Comparison of ENCODE assay signal across 8 cellular contexts in genomic region chr11:568306-569259, GRCh38. TPM values are rescaled to one million over a fixed set of nuclear protein-coding genes. Genes with fewer than 3 reads are reported as not detected.
DNase-seq lines count a peak whose midpoint lies in the region; ATAC-seq, FAIRE-seq and TF ChIP-seq lines count a peak whose summit lies in the region.

No MANE protein-coding gene starts in this region.

- peak overlapping the region; percentile 75 to 93 for H3K4me2 ChIP-seq in H1 (ENCODE audit: insufficient read depth in 1 of 2, low read depth in 2 of 2, low read length in 2 of 2)

- H3K14ac ChIP-seq in H1 (ENCODE audit: insufficient read length) = no peak overlapping the region

- H2BK15ac ChIP-seq in H1 (ENCODE audit: low read length) = no peak overlapping the region; the same call in 1 of the 2 replicates

- FAIRE-seq in H1 (lab: Jason Lieb, UNC) = no peak

- peak overlapping the region; percentile 59 for H3K56ac ChIP-seq in H1 (replicated peaks; ENCODE audit: insufficient read length, low read depth, low read length)

- TF ChIP-seq EP300 in H1 (IDR thresholded peaks at IDR 0.05; ENCODE audit: borderline replicate concordance in 1 of 2, low read depth in 2 of 2, low read length in 2 of 2) = peak in 1 of 2 experiments; percentile 93; a peak in 1 of 3 replicates

- no peak overlapping the region for H3K23ac ChIP-seq in H1 (ENCODE audit: insufficient read length)

- ATAC-seq in GM21367 (IDR thresholded peaks at IDR 0.05; ENCODE audit: unreplicated experiment) = peak; percentile 67

- DNase-seq in COR-L47 (lab: John Stamatoyannopoulos, UW) (peak; percentile 94), HT1080 (ENCODE audit: low read depth) (peak; percentile 91), H1 (ENCODE audit: low read depth in 1 of 2, low spot score in 2 of 2) (peak; percentile 67 to 95)
- peak; percentile 72 for DNase-seq in NK-92 treated with Interleukin-12 subunit alpha and Interleukin-12 subunit beta, amount 100 ng/mL, for 24 hours (lab: John Stamatoyannopoulos, UW)
- DNase-seq in activated CD8-positive, alpha-beta memory T cell treated with anti-CD3 and anti-CD28 coated beads for 4 hours (ENCODE audit: low read depth in 2 of 2) = peak; percentile 77 to 78
- DNase-seq in stimulated activated CD8-positive, alpha-beta memory T cell treated with anti-CD3 and anti-CD28 coated beads, Interleukin-15, amount 100 ng/mL, for 24 hours (ENCODE audit: low read depth) = peak; percentile 77

- H4K5ac ChIP-seq in H1 (ENCODE audit: insufficient read length, low read depth, low read length) = no peak overlapping the region

- H3K79me1 ChIP-seq in H1 (ENCODE audit: low read depth, low read length) = peaks cover 6% of the 10 kb centered on the region; the same call in 1 of the 2 replicates

- no peak overlapping the region for H2BK12ac ChIP-seq in H1 (ENCODE audit: low read depth, low read length)

- CTCF ChIA-PET in H1 (lab: Charles Lee; ENCODE audit: partially characterized antibody) = interaction anchor here (0.5 to 1.8 kb wide), 2 partner anchors 60 to 159 kb away, joined by 3 to 6 read pairs; no protein-coding TSS in a partner anchor

- H3K36me3 ChIP-seq in H1 (ENCODE audit: control insufficient read depth in 2 of 4, insufficient read depth in 4 of 4, low read length in 3 of 4) (peaks cover 0 to 4% (median 1%) of the 10 kb centered on the region in 4 experiments; a peak in 4 of 8 replicates), mesodermal cell (ENCODE audit: control insufficient read depth, insufficient read depth, low read length) (no peaks in the 10 kb centered on the region)

- no peak overlapping the region for H2BK5ac ChIP-seq in H1 (ENCODE audit: low read depth, low read length)

- H3K9ac ChIP-seq in H1 (replicated peaks in 1 of 4; ENCODE audit: extremely low read depth in 1 of 4, low read depth in 3 of 4, low read length in 3 of 4) = peak overlapping the region in 1 of 4 experiments; percentile 22; a peak in 2 of 7 replicates

- WGBS in H1 (ENCODE audit: extremely low coverage in 1 of 2, insufficient coverage in 1 of 2, insufficient read length in 1 of 2, insufficient replicate concordance in 2 of 2, low coverage in 1 of 2, low lambda C conversion rate in 2 of 2, missing lambda C conversion rate in 1 of 2), 2 experiments = 13% methylated on average over 29 of the region's 129 CpGs; no CpG with 5 or more reads in 1 of the 2 experiments
- 3 to 4% methylated on average over 91 to 95 of the region's 129 CpGs for WGBS in mesodermal cell (ENCODE audit: insufficient coverage in 2 of 2), 2 experiments

- H2BK120ac ChIP-seq in H1 (replicated peaks; ENCODE audit: low read depth, low read length) = no peak overlapping the region

- peaks cover 2 to 23% of the 10 kb centered on the region in 2 experiments for H4K20me1 ChIP-seq in H1 (replicated peaks in 1 of 2; ENCODE audit: control insufficient read depth in 1 of 2, insufficient read depth in 2 of 2, low read length in 2 of 2)

- POLR2A ChIA-PET in H1 (lab: Charles Lee; ENCODE audit: partially characterized antibody) = interaction anchor here (0.6 to 2.0 kb wide), 7 partner anchors 7 to 978 kb away, joined by 3 to 13 read pairs (median 6); partner anchors contain the start of genes LMNTD2 and PNPLA2

- TF ChIP-seq RAD21 in H1 (IDR thresholded peaks at IDR 0.05 in 1 of 2, conservative IDR thresholded peaks at IDR 0.05 in 1 of 2; ENCODE audit: low read depth in 2 of 2, low read length in 2 of 2) = no peak

- H3K4me3 ChIP-seq in H1 (ENCODE audit: extremely low read depth in 1 of 4, insufficient read depth in 2 of 4, low read depth in 3 of 4, low read length in 4 of 4) (peak overlapping the region; percentile 43 to 67 (median 52)), mesodermal cell (ENCODE audit: extremely low read depth, insufficient read depth, low read length, poor library complexity, severe bottlenecking) (peak overlapping the region; percentile 51)

- no peaks in the 10 kb centered on the region for H3K79me2 ChIP-seq in H1 (ENCODE audit: control insufficient read depth in 1 of 2, insufficient read depth in 2 of 2, low read length in 2 of 2)

- H3K23me2 ChIP-seq in H1 (ENCODE audit: low read depth, low read length) = peaks cover 4% of the 10 kb centered on the region; the same call in 1 of the 2 replicates

- H3K27ac ChIP-seq in H1 (ENCODE audit: low read depth, low read length) (no peak overlapping the region), mesodermal cell (ENCODE audit: low read depth, low read length, severe bottlenecking) (no peak overlapping the region)

- no peak for TF ChIP-seq CTCF in H1 (IDR thresholded peaks at IDR 0.05; ENCODE audit: control extremely low read depth in 1 of 3, insufficient read depth in 1 of 3, low read depth in 1 of 3, low read length in 3 of 3)

- H3K4me1 ChIP-seq in H1 (replicated peaks in 1 of 4; ENCODE audit: control insufficient read depth in 3 of 4, insufficient read depth in 4 of 4, low read length in 3 of 4) (peaks cover 2 to 22% (median 11%) of the 10 kb centered on the region in 4 experiments; a peak in 6 of 7 replicates), mesodermal cell (ENCODE audit: control insufficient read depth, insufficient read depth, low read length, poor library complexity, severe bottlenecking) (no peaks in the 10 kb centered on the region)

- H4K91ac ChIP-seq in H1 (replicated peaks; ENCODE audit: insufficient read length, low read length) = no peak overlapping the region

- no peak overlapping the region for H2AFZ ChIP-seq in H1 (ENCODE audit: low read length)

- H2AK5ac ChIP-seq in H1 (ENCODE audit: low read depth, low read length) = no peak overlapping the region

- H3K9me3 ChIP-seq in H1 (ENCODE audit: insufficient read depth in 2 of 2, low read depth in 1 of 2, low read length in 1 of 2) = no peaks in the 10 kb centered on the region
- no peaks in the 10 kb centered on the region for H3K9me3 ChIP-seq in mesodermal cell (ENCODE audit: control insufficient read depth, low read length)

- H2BK20ac ChIP-seq in H1 (ENCODE audit: low read length) = no peak overlapping the region

- peak overlapping the region; percentile 71 for H3K18ac ChIP-seq in H1 (ENCODE audit: extremely low read depth, low read length)

- H4K8ac ChIP-seq in H1 (ENCODE audit: extremely low read depth, insufficient read depth, low read length) = peak overlapping the region; percentile 45

- TF ChIP-seq POLR2A in H1 (IDR thresholded peaks at IDR 0.05; ENCODE audit: control extremely low read depth in 1 of 2, low read depth in 2 of 2, low read length in 2 of 2) = no peak

- H3K4ac ChIP-seq in H1 (replicated peaks; ENCODE audit: insufficient read length, low read depth, low read length) = no peak overlapping the region

- H3K27me3 ChIP-seq in H1 (replicated peaks in 1 of 4; ENCODE audit: control insufficient read depth in 3 of 4, extremely low read depth in 1 of 4, insufficient read depth in 3 of 4, low read length in 3 of 4) = peaks cover 0 to 3% (median 1%) of the 10 kb centered on the region in 4 experiments; a peak in 3 of 7 replicates

RNA-seq across cellular contexts. Expression of gene PHRF1, which starts 7.7 kb away (rescaled TPM):
- 37.0 and 40.5 TPM in 2 replicates for total RNA-seq in HT1080 (2014; rRNA removed; shearing (Covaris generic))
- polyA plus RNA-seq in HT1080 (2015; cell fraction: cytosol; rRNA removed) = 13.8 and 14.2 TPM in 2 replicates
- polyA plus RNA-seq in HT1080 (2015; cell fraction: nucleus; rRNA removed) = 34.4 and 35.3 TPM in 2 replicates
- total RNA-seq in H1 (2021; fragmentation: NEBNext Ultra II Directional; extraction: Animal tissue kit (Norgen Biotek cat#: 25700)) = 37.3 and 39.8 TPM in 2 replicates
- polyA plus RNA-seq in H1 (2011; rRNA removed) = 13.4 and 21.8 TPM in 2 replicates
- polyA plus RNA-seq in H1 (2011; cell fraction: cytosol; rRNA removed) = 17.3 TPM
- 39.7 TPM for polyA plus RNA-seq in H1 (2011; cell fraction: nucleus; rRNA removed)
- polyA plus RNA-seq in H1 (2012, experiment 1 of 2) = 17.5 to 25.1 TPM (median 24.0 TPM) in 4 replicates
- 14.8 TPM for polyA plus RNA-seq in H1 (2012, experiment 2 of 2)
- polyA plus RNA-seq in H1 (2013, experiment 1 of 2) = 18.2 TPM
- 17.0 TPM for polyA plus RNA-seq in H1 (2013, experiment 2 of 2)
- polyA minus RNA-seq in H1 (2011; rRNA and poly(A)+ RNA removed) = 11.6 and 15.0 TPM in 2 replicates
- polyA minus RNA-seq in H1 (2011; cell fraction: cytosol; rRNA and poly(A)+ RNA removed) = 19.2 TPM
- 29.8 TPM for polyA minus RNA-seq in H1 (2011; cell fraction: nucleus; rRNA and poly(A)+ RNA removed)
- 22.1 TPM for polyA plus RNA-seq in mesodermal cell (2013, experiment 1 of 2)
- 18.6 TPM for polyA plus RNA-seq in mesodermal cell (2013, experiment 2 of 2)

RNA-seq across cellular contexts. Expression of gene RASSF7, which starts 7.8 kb away (rescaled TPM):
- total RNA-seq in HT1080 (2014; rRNA removed; shearing (Covaris generic)) = 17.5 and 18.8 TPM in 2 replicates
- 10.7 and 19.3 TPM in 2 replicates for polyA plus RNA-seq in HT1080 (2015; cell fraction: cytosol; rRNA removed)
- polyA plus RNA-seq in HT1080 (2015; cell fraction: nucleus; rRNA removed) = 22.6 and 22.8 TPM in 2 replicates
- total RNA-seq in H1 (2021; fragmentation: NEBNext Ultra II Directional; extraction: Animal tissue kit (Norgen Biotek cat#: 25700)) = 20.6 and 22.3 TPM in 2 replicates
- 43.9 and 60.6 TPM in 2 replicates for polyA plus RNA-seq in H1 (2011; rRNA removed)
- 52.5 TPM for polyA plus RNA-seq in H1 (2011; cell fraction: cytosol; rRNA removed)
- 130 TPM for polyA plus RNA-seq in H1 (2011; cell fraction: nucleus; rRNA removed)
- polyA plus RNA-seq in H1 (2012, experiment 1 of 2) = 13.9 to 27.0 TPM (median 25.1 TPM) in 4 replicates
- polyA plus RNA-seq in H1 (2012, experiment 2 of 2) = 16.0 TPM
- 16.2 TPM for polyA plus RNA-seq in H1 (2013, experiment 1 of 2)
- 15.3 TPM for polyA plus RNA-seq in H1 (2013, experiment 2 of 2)
- 4.3 and 7.4 TPM in 2 replicates for polyA minus RNA-seq in H1 (2011; rRNA and poly(A)+ RNA removed)
- polyA minus RNA-seq in H1 (2011; cell fraction: cytosol; rRNA and poly(A)+ RNA removed) = 14.5 TPM
- polyA minus RNA-seq in H1 (2011; cell fraction: nucleus; rRNA and poly(A)+ RNA removed) = 19.7 TPM
- 5.1 TPM for polyA plus RNA-seq in mesodermal cell (2013, experiment 1 of 2)
- polyA plus RNA-seq in mesodermal cell (2013, experiment 2 of 2) = 3.9 TPM

RNA-seq across cellular contexts. Expression of gene LMNTD2, which starts 8.0 kb away (rescaled TPM):
- total RNA-seq in HT1080 (2014; rRNA removed; shearing (Covaris generic)) = 0.08 TPM in 1 of 2 replicates, not detected in the other
- 0.43 and 1.2 TPM in 2 replicates for polyA plus RNA-seq in HT1080 (2015; cell fraction: cytosol; rRNA removed)
- polyA plus RNA-seq in HT1080 (2015; cell fraction: nucleus; rRNA removed) = 3.1 and 3.9 TPM in 2 replicates
- total RNA-seq in H1 (2021; fragmentation: NEBNext Ultra II Directional; extraction: Animal tissue kit (Norgen Biotek cat#: 25700)) = 2.6 and 3.1 TPM in 2 replicates
- 1.6 and 3.6 TPM in 2 replicates for polyA plus RNA-seq in H1 (2011; rRNA removed)
- polyA plus RNA-seq in H1 (2011; cell fraction: cytosol; rRNA removed) = 1.8 TPM
- polyA plus RNA-seq in H1 (2011; cell fraction: nucleus; rRNA removed) = 18.4 TPM
- polyA plus RNA-seq in H1 (2012, experiment 1 of 2) = 1.6 to 3.8 TPM (median 2.2 TPM) in 4 replicates
- 1.0 TPM for polyA plus RNA-seq in H1 (2012, experiment 2 of 2)
- 1.7 TPM for polyA plus RNA-seq in H1 (2013, experiment 1 of 2)
- polyA plus RNA-seq in H1 (2013, experiment 2 of 2) = 1.7 TPM
- 0.29 and 0.38 TPM in 2 replicates for polyA minus RNA-seq in H1 (2011; rRNA and poly(A)+ RNA removed)
- 1.0 TPM for polyA minus RNA-seq in H1 (2011; cell fraction: cytosol; rRNA and poly(A)+ RNA removed)
- 3.9 TPM for polyA minus RNA-seq in H1 (2011; cell fraction: nucleus; rRNA and poly(A)+ RNA removed)
- polyA plus RNA-seq in mesodermal cell (2013, experiment 1 of 2) = 1.3 TPM
- 1.3 TPM for polyA plus RNA-seq in mesodermal cell (2013, experiment 2 of 2)

RNA-seq across cellular contexts. Expression of gene LRRC56, which starts 31.3 kb away (rescaled TPM):
- total RNA-seq in HT1080 (2014; rRNA removed; shearing (Covaris generic)) = not detected in 2 replicates
- polyA plus RNA-seq in HT1080 (2015; cell fraction: cytosol; rRNA removed) = 0.13 and 0.25 TPM in 2 replicates
- 0.97 and 1.1 TPM in 2 replicates for polyA plus RNA-seq in HT1080 (2015; cell fraction: nucleus; rRNA removed)
- total RNA-seq in H1 (2021; fragmentation: NEBNext Ultra II Directional; extraction: Animal tissue kit (Norgen Biotek cat#: 25700)) = 1.9 and 2.1 TPM in 2 replicates
- 0.94 and 1.6 TPM in 2 replicates for polyA plus RNA-seq in H1 (2011; rRNA removed)
- polyA plus RNA-seq in H1 (2011; cell fraction: cytosol; rRNA removed) = 1.9 TPM
- 8.4 TPM for polyA plus RNA-seq in H1 (2011; cell fraction: nucleus; rRNA removed)
- 1.2 to 1.8 TPM (median 1.6 TPM) in 4 replicates for polyA plus RNA-seq in H1 (2012, experiment 1 of 2)
- 0.70 TPM for polyA plus RNA-seq in H1 (2012, experiment 2 of 2)
- 0.71 TPM for polyA plus RNA-seq in H1 (2013, experiment 1 of 2)
- 0.75 TPM for polyA plus RNA-seq in H1 (2013, experiment 2 of 2)
- 0.68 and 0.88 TPM in 2 replicates for polyA minus RNA-seq in H1 (2011; rRNA and poly(A)+ RNA removed)
- polyA minus RNA-seq in H1 (2011; cell fraction: cytosol; rRNA and poly(A)+ RNA removed) = 0.88 TPM
- 2.4 TPM for polyA minus RNA-seq in H1 (2011; cell fraction: nucleus; rRNA and poly(A)+ RNA removed)
- 0.77 TPM for polyA plus RNA-seq in mesodermal cell (2013, experiment 1 of 2)
- polyA plus RNA-seq in mesodermal cell (2013, experiment 2 of 2) = 0.66 TPM

RNA-seq across cellular contexts. Expression of gene HRAS, which starts 33.2 kb away (rescaled TPM):
- total RNA-seq in HT1080 (2014; rRNA removed; shearing (Covaris generic)) = 89.6 and 93.9 TPM in 2 replicates
- polyA plus RNA-seq in HT1080 (2015; cell fraction: cytosol; rRNA removed) = 43.2 and 72.1 TPM in 2 replicates
- polyA plus RNA-seq in HT1080 (2015; cell fraction: nucleus; rRNA removed) = 39.8 and 42.1 TPM in 2 replicates
- 54.7 and 60.9 TPM in 2 replicates for total RNA-seq in H1 (2021; fragmentation: NEBNext Ultra II Directional; extraction: Animal tissue kit (Norgen Biotek cat#: 25700))
- polyA plus RNA-seq in H1 (2011; rRNA removed) = 44.3 and 63.4 TPM in 2 replicates
- polyA plus RNA-seq in H1 (2011; cell fraction: cytosol; rRNA removed) = 47.4 TPM
- polyA plus RNA-seq in H1 (2011; cell fraction: nucleus; rRNA removed) = 117 TPM
- polyA plus RNA-seq in H1 (2012, experiment 1 of 2) = 63.6 to 78.2 TPM (median 69.2 TPM) in 4 replicates
- polyA plus RNA-seq in H1 (2012, experiment 2 of 2) = 56.3 TPM
- 25.7 TPM for polyA plus RNA-seq in H1 (2013, experiment 1 of 2)
- polyA plus RNA-seq in H1 (2013, experiment 2 of 2) = 26.0 TPM
- 28.2 and 33.1 TPM in 2 replicates for polyA minus RNA-seq in H1 (2011; rRNA and poly(A)+ RNA removed)
- polyA minus RNA-seq in H1 (2011; cell fraction: cytosol; rRNA and poly(A)+ RNA removed) = 22.0 TPM
- 21.5 TPM for polyA minus RNA-seq in H1 (2011; cell fraction: nucleus; rRNA and poly(A)+ RNA removed)
- 44.8 TPM for polyA plus RNA-seq in mesodermal cell (2013, experiment 1 of 2)
- polyA plus RNA-seq in mesodermal cell (2013, experiment 2 of 2) = 42.3 TPM
